ENCODE assay signal across 1 cellular context in genomic region chr1:161173711-161174110, GRCh38.
TF ChIP-seq lines count a peak whose summit lies in the region.

No MANE protein-coding gene starts in this region.

TF ChIP-seq in GM23338, 12 proteins besides CTCF, POLR2A, EP300 and RAD21:
- TF ChIP-seq CREB1 (CRISPR knock-in tag; IDR thresholded peaks at IDR 0.05; ENCODE audit: low read depth), result no peak
- TF ChIP-seq ZNF114 (CRISPR knock-in tag; IDR thresholded peaks at IDR 0.05), result no peak
- TF ChIP-seq ZNF462 (CRISPR knock-in tag; IDR thresholded peaks at IDR 0.05), result no peak
- no peak for TF ChIP-seq JUNB (IDR thresholded peaks at IDR 0.05; ENCODE audit: unreplicated experiment)
- TF ChIP-seq ZNF331 (CRISPR knock-in tag; IDR thresholded peaks at IDR 0.05; ENCODE audit: low read depth), result no peak
- no peak for TF ChIP-seq NANOG (IDR thresholded peaks at IDR 0.05; ENCODE audit: borderline replicate concordance)
- TF ChIP-seq STAT1 (IDR thresholded peaks at IDR 0.05; ENCODE audit: unreplicated experiment), result no peak
- TF ChIP-seq POLR2AphosphoS5 (IDR thresholded peaks at IDR 0.05; ENCODE audit: low read depth), result no peak
